In genomic region chr2:189466046-189466445, GRCh38 we compare ENCODE assay signal across 18 cellular contexts.
"Had no signal": no experiment of that assay in that cellular context is flagged by ENCODE, and none has a peak within 500 bp of the region (broad histone marks: within the 10 kb centered on the region; RNA-seq: fewer than 3 reads in every experiment).

No MANE protein-coding gene starts in this region.

- FAIRE-seq: keratinocyte, urothelium cell line had no signal

- ATAC-seq: natural killer cell treated with Interleukin-12 subunit alpha and Interleukin-12 subunit beta and Interleukin-15 and Interleukin-18, amount 100 ng/mL, for 72 hours had no signal

- H3K4me3 ChIP-seq: breast epithelium, tibial artery had no signal

- DNase-seq: activated CD4-positive, alpha-beta memory T cell treated with anti-CD3 and anti-CD28 coated beads, Interleukin-2, amount 10 ng/mL, durations not matched to agents 7 days and 5 days; activated CD4-positive, alpha-beta T cell treated with anti-CD3 and anti-CD28 coated beads for 4 hours; activated gamma-delta T cell; activated naive CD8-positive, alpha-beta T cell treated with anti-CD3 and anti-CD28 coated beads, Interleukin-2, amount 10 ng/mL, durations not matched to agents 7 days and 5 days; activated T-cell treated with anti-CD3 and anti-CD28 coated beads, Interleukin-2, amount 50 U/mL, for 48 hours; aorta; cerebellar nuclear complex; hippocampal formation; left ventricle myocardium superior; posterior cingulate gyrus; stimulated activated CD4-positive, alpha-beta T cell treated with anti-CD3 and anti-CD28 coated beads, Interleukin-15, amount 100 ng/mL, for 24 hours; stimulated activated CD4-positive, alpha-beta T cell treated with anti-CD3 and anti-CD28 coated beads, Interleukin-4, amount 100 ng/mL, for 1 hour; stimulated activated naive B cell treated with anti-CD40 and anti-IgM and Interleukin-4, amounts not matched to agents 10 μg/mL and 1 μg/mL and 100 μg/mL, for 72 hours; tibial artery had no signal

- H3K4me1 ChIP-seq: breast epithelium had no signal

- H3K9me3 ChIP-seq: breast epithelium, tibial artery had no signal

- H3K27ac ChIP-seq: breast epithelium had no signal

- H3K27me3 ChIP-seq: breast epithelium, tibial artery had no signal
